In the genomic region with DNA sequence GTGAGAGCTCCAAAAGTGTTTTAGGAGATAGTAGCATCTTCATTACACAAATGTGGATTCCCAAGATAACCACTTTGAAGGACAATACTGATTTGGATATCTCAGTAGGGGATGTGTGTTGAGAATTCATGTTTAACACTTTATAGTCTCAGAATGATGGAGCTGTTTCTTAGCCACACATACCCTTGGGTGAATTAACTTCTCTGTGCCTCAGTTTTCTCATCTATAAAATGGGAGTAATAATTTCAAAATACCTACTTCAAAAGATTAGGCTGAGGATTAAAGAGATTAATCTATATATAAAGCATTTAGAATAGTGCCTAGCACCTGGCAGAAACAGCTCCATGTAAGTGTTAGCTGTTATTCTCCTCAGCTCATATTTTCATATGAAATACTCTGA, we compare ENCODE assay signal across 9 cellular contexts. TPM values are rescaled to one million over a fixed set of nuclear protein-coding genes. Genes with fewer than 3 reads are reported as not detected.
"Had no signal": no experiment of that assay in that cellular context is flagged by ENCODE, and none has a peak within 500 bp of the region (broad histone marks: within the 10 kb centered on the region; RNA-seq: fewer than 3 reads in every experiment).

No MANE protein-coding gene starts in this region.

- DNase-seq: GM23248, GOT3, H7, HFFc6, IMR-90 had no signal

- H3K4me3 Mint-ChIP-seq: HFFc6 had no signal

- H3K27ac ChIP-seq: GM23248, HL-60 had no signal

- H3K9me3 ChIP-seq: HAP-1 had no signal

- H3K9me3 Mint-ChIP-seq: HFFc6 had no signal

- H3K36me3 ChIP-seq: HAP-1 had no signal

- H3K4me3 ChIP-seq: GM23248, HAP-1 had no signal

- ATAC-seq: HCT116 had no signal

- H2AFZ ChIP-seq: GM23248 had no signal

- H3K9ac ChIP-seq: GM23248 had no signal

- H3K27ac Mint-ChIP-seq: HFFc6 had no signal

RNA-seq across cellular contexts. Expression of a gene that starts 38.6 kb away (rescaled TPM):
- total RNA-seq: GM23248, H4 had no signal
- polyA plus RNA-seq: GM23248 had no signal
